27 cellular contexts compared by ENCODE assay signal in the genomic region with DNA sequence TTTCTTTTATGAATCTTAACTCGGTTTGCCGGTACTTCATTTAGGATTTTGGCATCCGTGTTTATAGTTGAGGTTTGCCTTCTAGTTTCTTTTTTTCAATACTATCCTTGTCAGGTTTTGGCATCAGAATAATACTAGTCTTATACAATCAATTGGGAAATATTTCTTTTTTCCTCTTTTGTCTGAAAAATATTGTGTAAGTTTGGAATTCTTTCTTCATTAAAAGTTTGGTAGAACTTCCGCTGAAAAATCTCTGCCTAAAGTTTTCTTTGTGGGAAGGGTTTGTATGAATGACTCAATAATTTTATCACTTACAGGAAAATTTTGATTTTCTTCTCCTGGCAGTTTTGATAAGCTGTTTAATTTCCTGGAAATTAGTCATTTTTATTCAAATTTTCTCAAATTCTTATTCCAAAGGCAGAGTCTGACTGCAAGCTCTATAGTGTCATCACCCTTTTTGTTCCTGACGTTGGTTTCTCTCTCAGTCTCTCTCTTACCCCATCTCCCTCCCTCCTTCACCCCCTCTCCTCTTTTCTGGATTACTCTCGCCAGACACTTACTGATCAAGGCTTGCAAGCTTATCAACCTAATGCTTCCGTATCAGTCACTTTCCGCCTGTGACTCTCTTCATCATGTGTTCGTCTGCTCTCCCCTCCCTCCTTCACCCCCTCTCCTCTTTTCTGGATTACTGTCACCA.
"Had no signal": no experiment of that assay in that cellular context is flagged by ENCODE, and none has a peak within 500 bp of the region (broad histone marks: within the 10 kb centered on the region; RNA-seq: fewer than 3 reads in every experiment).

No MANE protein-coding gene starts in this region.

- H3K27me3 ChIP-seq: ascending aorta, hepatocyte had no signal

- H3K79me2 ChIP-seq: hepatocyte had no signal

- H2AFZ ChIP-seq: hepatocyte had no signal

- H3K4me1 ChIP-seq: ascending aorta, gastroesophageal sphincter, heart right ventricle had no signal

- H3K4me2 ChIP-seq: hepatocyte had no signal

- H3K27ac ChIP-seq: ascending aorta, epithelial cell of prostate, gastroesophageal sphincter, heart right ventricle, hepatocyte had no signal

- H3K36me3 ChIP-seq: ascending aorta, gastroesophageal sphincter, heart right ventricle had no signal

- ATAC-seq: activated CD8-positive, alpha-beta memory T cell treated with anti-CD3 and anti-CD28 coated beads, Interleukin-2, amount 10 ng/mL, durations not matched to agents 7 days and 5 days; activated CD8-positive, alpha-beta T cell treated with anti-CD3 and anti-CD28 coated beads, Interleukin-2, amount 10 ng/mL, durations not matched to agents 7 days and 5 days; activated naive CD4-positive, alpha-beta T cell treated with anti-CD3 and anti-CD28 coated beads, Interleukin-2, amount 50 U/mL, for 72 hours; effector memory CD8-positive, alpha-beta T cell; gastroesophageal sphincter; heart right ventricle; WTC11 had no signal

- H3K4me3 ChIP-seq: ascending aorta, gastroesophageal sphincter, heart right ventricle, hepatocyte had no signal

- DNase-seq: activated CD4-positive, alpha-beta memory T cell treated with anti-CD3 and anti-CD28 coated beads for 36 hours; activated CD4-positive, alpha-beta T cell treated with anti-CD3 and anti-CD28 coated beads for 1 hour; activated CD4-positive, alpha-beta T cell treated with anti-CD3 and anti-CD28 coated beads for 4 hours; activated CD4-positive, alpha-beta T cell treated with anti-CD3 and anti-CD28 coated beads, Interleukin-2, amount 10 ng/mL, durations not matched to agents 7 days and 5 days; activated CD8-positive, alpha-beta memory T cell treated with anti-CD3 and anti-CD28 coated beads, Interleukin-2, amount 10 ng/mL, durations not matched to agents 7 days and 5 days; activated CD8-positive, alpha-beta memory T cell treated with anti-CD3 and anti-CD28 coated beads, Interleukin-2, amount 50 U/mL, for 4 hours; activated CD8-positive, alpha-beta T cell treated with anti-CD3 and anti-CD28 coated beads, Interleukin-2, amount 10 ng/mL, durations not matched to agents 7 days and 5 days; activated gamma-delta T cell; activated naive CD4-positive, alpha-beta T cell; activated naive CD4-positive, alpha-beta T cell treated with anti-CD3 and anti-CD28 coated beads, Interleukin-2, amount 10 ng/mL, durations not matched to agents 7 days and 5 days; activated naive CD8-positive, alpha-beta T cell treated with anti-CD3 and anti-CD28 coated beads, Interleukin-2, amount 10 ng/mL, durations not matched to agents 7 days and 5 days; activated T-cell treated with anti-CD3 and anti-CD28 coated beads, Interleukin-2, amount 50 U/mL, for 1 hour; activated T-cell treated with anti-CD3 and anti-CD28 coated beads, Interleukin-2, amount 50 U/mL, for 48 hours; caudate nucleus; cortex of kidney; dermis blood vessel endothelial cell; effector CD4-positive, alpha-beta T cell; effector memory CD8-positive, alpha-beta T cell; foreskin melanocyte; heart right ventricle; T-helper 2 cell had no signal
